8 cellular contexts compared by ENCODE assay signal in genomic region chr16:69187891-69188451, GRCh38. TPM values are rescaled to one million over a fixed set of nuclear protein-coding genes. Genes with fewer than 3 reads are reported as not detected.
DNase-seq lines count a peak whose midpoint lies in the region; ATAC-seq and TF ChIP-seq lines count a peak whose summit lies in the region.

No MANE protein-coding gene starts in this region.

- H3K4me2 ChIP-seq in skeletal muscle satellite cell (ENCODE audit: low read length) = peak overlapping the region; percentile 92

- no peaks in the 10 kb centered on the region for H3K36me3 ChIP-seq in body of pancreas (replicated peaks in 1 of 2; ENCODE audit: insufficient read depth in 1 of 2, low read depth in 2 of 2)
- no peaks in the 10 kb centered on the region for H3K36me3 ChIP-seq in skeletal muscle satellite cell (ENCODE audit: insufficient read depth, low read length)

- intact Hi-C loops in body of pancreas (cut with DNase I) = no loop called here

- TF ChIP-seq POLR2A in body of pancreas (IDR thresholded peaks at IDR 0.05) = peak in 2 of 3 donors; percentile 39 to 49

- no peak for TF ChIP-seq CTCF in HL-60 (IDR thresholded peaks at IDR 0.05; ENCODE audit: insufficient read depth, low read length)
- no peak for TF ChIP-seq CTCF in body of pancreas (IDR thresholded peaks at IDR 0.05)

- H3K4me1 ChIP-seq in body of pancreas (peaks cover 51% of the 10 kb centered on the region), skeletal muscle satellite cell (ENCODE audit: control insufficient read depth, insufficient read depth, low read length) (peaks cover 40% of the 10 kb centered on the region)

- peak overlapping the region; percentile 52 for H3K4me3 ChIP-seq in HL-60 (replicated peaks; ENCODE audit: insufficient read depth, low read length)
- peak overlapping the region; percentile 41 to 51 for H3K4me3 ChIP-seq in body of pancreas
- peak overlapping the region; percentile 92 for H3K4me3 ChIP-seq in skeletal muscle satellite cell (ENCODE audit: low read length)

- ATAC-seq in body of pancreas (peak; percentile 16), HG02938 (IDR thresholded peaks at IDR 0.05; ENCODE audit: unreplicated experiment) (no peak)

- peaks cover 18% of the 10 kb centered on the region for H3K27me3 ChIP-seq in HL-60 (ENCODE audit: insufficient read depth, poor library complexity, severe bottlenecking)
- H3K27me3 ChIP-seq in body of pancreas = no peaks in the 10 kb centered on the region
- H3K27me3 ChIP-seq in skeletal muscle satellite cell (ENCODE audit: control insufficient read depth, insufficient read depth, low read length) = no peaks in the 10 kb centered on the region

- 0% methylated on average over 22 to 24 of the region's 24 CpGs for WGBS in body of pancreas, 2 donors

- DNase-seq in COLO668 (lab: John Stamatoyannopoulos, UW; ENCODE audit: unreplicated experiment) (peak; percentile 47), HL-60 (ENCODE audit: low read depth in 1 of 2, low spot score in 1 of 2) (peak in 1 of 2 experiments; percentile 11), T follicular helper cell (ENCODE audit: low read depth) (peak; percentile 24), body of pancreas (peak; percentile 39 to 58 (median 46)), iPS-NIHi11 (ENCODE audit: low spot score) (peak; percentile 50), NCI-H2081 treated with DMSO at 0.1 percent for 48 hours (lab: John Stamatoyannopoulos, UW) (no peak)

- H3K9me3 ChIP-seq in body of pancreas (no peaks in the 10 kb centered on the region), skeletal muscle satellite cell (replicated peaks; ENCODE audit: low read length) (no peaks in the 10 kb centered on the region)

- H3K9ac ChIP-seq in skeletal muscle satellite cell (ENCODE audit: low read depth, low read length) = peak overlapping the region; percentile 83

- H3K27ac ChIP-seq in HL-60 (replicated peaks) = no peak overlapping the region
- peak overlapping the region; percentile 87 to 92 (median 90) for H3K27ac ChIP-seq in body of pancreas

RNA-seq across cellular contexts. Expression of gene SNTB2, which starts 1.0 kb away (rescaled TPM):
- 10 to 100 TPM; 11.2 to 13.5 TPM for total RNA-seq in body of pancreas
- 24.3 and 25.8 TPM in 2 replicates for total RNA-seq in skeletal muscle satellite cell (2012; rRNA removed)

RNA-seq across cellular contexts. Expression of gene UTP4, which starts 55.5 kb away (rescaled TPM):
- total RNA-seq in body of pancreas = 10 to 100 TPM in 1 of 2 donors, 1 to 10 TPM in 1; 9.2 to 12.2 TPM
- total RNA-seq in skeletal muscle satellite cell (2012; rRNA removed) = 18.3 and 22.5 TPM in 2 replicates

RNA-seq across cellular contexts. Expression of gene CHTF8, which starts 55.6 kb away (rescaled TPM):
- 10 to 100 TPM; 35.3 to 39.4 TPM for total RNA-seq in body of pancreas
- 67.4 and 83.0 TPM in 2 replicates for total RNA-seq in skeletal muscle satellite cell (2012; rRNA removed)
